Comparison of ENCODE assay signal across 23 cellular contexts in genomic region chr6:83354747-83355146, GRCh38.
"Had no signal": no experiment of that assay in that cellular context is flagged by ENCODE, and none has a peak within 500 bp of the region (broad histone marks: within the 10 kb centered on the region; RNA-seq: fewer than 3 reads in every experiment).

No MANE protein-coding gene starts in this region.

- H3K4me2 ChIP-seq: PC-9 had no signal

- H3K27ac ChIP-seq: HL-60, PC-9, Peyer's patch, SJSA1, SK-N-MC had no signal

- H3K27me3 ChIP-seq: Peyer's patch, SJSA1 had no signal

- H3K9me3 ChIP-seq: Peyer's patch, SJSA1 had no signal

- H3K4me3 ChIP-seq: PC-9, Peyer's patch, SJSA1, SK-N-MC had no signal

- H3K36me3 ChIP-seq: Peyer's patch had no signal

- H3K4me1 ChIP-seq: Peyer's patch, SJSA1 had no signal

- H2AFZ ChIP-seq: PC-9 had no signal

- DNase-seq: Karpas-422; KG1; MM.1S; NCI-H1092 treated with DMSO at 0.1 percent for 48 hours; NCI-H1436; NCI-H187; NCI-H2029; NCI-H2081 treated with DMSO at 0.1 percent for 48 hours; NCI-H2171; NCI-H226; NCI-H446; NCI-H510A; NCI-H524 treated with DMSO at 0.1 percent for 48 hours; NCI-H69; NCI-H774; NK-92 treated with Interleukin-12 subunit alpha and Interleukin-12 subunit beta, amount 100 ng/mL, for 24 hours; PC-9; Peyer's patch; Right ventricle myocardium superior; SIG-M5 had no signal
